ENCODE assay signal across 1 cellular context in the genomic region with DNA sequence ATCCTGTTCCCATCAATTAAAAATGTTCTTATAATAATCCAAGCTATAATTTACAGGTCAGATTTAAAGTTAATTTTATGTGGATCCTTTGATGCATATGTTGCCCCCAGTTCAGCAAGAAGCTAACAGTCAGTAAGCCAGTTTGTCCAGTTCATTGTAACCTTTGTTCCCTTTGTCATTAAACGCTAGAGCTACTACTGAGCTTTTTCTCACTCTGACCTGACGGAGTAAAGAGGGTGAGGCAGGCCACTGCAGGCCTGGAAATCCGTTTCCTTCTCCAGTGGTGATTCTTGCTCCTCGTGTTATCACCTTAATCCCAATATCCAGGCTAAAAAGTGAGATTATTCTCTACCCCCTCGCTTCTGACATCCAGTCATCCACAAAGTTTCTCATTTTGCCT.
TF ChIP-seq lines count a peak whose summit lies in the region.

No MANE protein-coding gene starts in this region.

TF ChIP-seq in GM23338, 12 proteins besides CTCF, POLR2A, EP300 and RAD21 (continued from another document):
- TF ChIP-seq, protein P1, sequence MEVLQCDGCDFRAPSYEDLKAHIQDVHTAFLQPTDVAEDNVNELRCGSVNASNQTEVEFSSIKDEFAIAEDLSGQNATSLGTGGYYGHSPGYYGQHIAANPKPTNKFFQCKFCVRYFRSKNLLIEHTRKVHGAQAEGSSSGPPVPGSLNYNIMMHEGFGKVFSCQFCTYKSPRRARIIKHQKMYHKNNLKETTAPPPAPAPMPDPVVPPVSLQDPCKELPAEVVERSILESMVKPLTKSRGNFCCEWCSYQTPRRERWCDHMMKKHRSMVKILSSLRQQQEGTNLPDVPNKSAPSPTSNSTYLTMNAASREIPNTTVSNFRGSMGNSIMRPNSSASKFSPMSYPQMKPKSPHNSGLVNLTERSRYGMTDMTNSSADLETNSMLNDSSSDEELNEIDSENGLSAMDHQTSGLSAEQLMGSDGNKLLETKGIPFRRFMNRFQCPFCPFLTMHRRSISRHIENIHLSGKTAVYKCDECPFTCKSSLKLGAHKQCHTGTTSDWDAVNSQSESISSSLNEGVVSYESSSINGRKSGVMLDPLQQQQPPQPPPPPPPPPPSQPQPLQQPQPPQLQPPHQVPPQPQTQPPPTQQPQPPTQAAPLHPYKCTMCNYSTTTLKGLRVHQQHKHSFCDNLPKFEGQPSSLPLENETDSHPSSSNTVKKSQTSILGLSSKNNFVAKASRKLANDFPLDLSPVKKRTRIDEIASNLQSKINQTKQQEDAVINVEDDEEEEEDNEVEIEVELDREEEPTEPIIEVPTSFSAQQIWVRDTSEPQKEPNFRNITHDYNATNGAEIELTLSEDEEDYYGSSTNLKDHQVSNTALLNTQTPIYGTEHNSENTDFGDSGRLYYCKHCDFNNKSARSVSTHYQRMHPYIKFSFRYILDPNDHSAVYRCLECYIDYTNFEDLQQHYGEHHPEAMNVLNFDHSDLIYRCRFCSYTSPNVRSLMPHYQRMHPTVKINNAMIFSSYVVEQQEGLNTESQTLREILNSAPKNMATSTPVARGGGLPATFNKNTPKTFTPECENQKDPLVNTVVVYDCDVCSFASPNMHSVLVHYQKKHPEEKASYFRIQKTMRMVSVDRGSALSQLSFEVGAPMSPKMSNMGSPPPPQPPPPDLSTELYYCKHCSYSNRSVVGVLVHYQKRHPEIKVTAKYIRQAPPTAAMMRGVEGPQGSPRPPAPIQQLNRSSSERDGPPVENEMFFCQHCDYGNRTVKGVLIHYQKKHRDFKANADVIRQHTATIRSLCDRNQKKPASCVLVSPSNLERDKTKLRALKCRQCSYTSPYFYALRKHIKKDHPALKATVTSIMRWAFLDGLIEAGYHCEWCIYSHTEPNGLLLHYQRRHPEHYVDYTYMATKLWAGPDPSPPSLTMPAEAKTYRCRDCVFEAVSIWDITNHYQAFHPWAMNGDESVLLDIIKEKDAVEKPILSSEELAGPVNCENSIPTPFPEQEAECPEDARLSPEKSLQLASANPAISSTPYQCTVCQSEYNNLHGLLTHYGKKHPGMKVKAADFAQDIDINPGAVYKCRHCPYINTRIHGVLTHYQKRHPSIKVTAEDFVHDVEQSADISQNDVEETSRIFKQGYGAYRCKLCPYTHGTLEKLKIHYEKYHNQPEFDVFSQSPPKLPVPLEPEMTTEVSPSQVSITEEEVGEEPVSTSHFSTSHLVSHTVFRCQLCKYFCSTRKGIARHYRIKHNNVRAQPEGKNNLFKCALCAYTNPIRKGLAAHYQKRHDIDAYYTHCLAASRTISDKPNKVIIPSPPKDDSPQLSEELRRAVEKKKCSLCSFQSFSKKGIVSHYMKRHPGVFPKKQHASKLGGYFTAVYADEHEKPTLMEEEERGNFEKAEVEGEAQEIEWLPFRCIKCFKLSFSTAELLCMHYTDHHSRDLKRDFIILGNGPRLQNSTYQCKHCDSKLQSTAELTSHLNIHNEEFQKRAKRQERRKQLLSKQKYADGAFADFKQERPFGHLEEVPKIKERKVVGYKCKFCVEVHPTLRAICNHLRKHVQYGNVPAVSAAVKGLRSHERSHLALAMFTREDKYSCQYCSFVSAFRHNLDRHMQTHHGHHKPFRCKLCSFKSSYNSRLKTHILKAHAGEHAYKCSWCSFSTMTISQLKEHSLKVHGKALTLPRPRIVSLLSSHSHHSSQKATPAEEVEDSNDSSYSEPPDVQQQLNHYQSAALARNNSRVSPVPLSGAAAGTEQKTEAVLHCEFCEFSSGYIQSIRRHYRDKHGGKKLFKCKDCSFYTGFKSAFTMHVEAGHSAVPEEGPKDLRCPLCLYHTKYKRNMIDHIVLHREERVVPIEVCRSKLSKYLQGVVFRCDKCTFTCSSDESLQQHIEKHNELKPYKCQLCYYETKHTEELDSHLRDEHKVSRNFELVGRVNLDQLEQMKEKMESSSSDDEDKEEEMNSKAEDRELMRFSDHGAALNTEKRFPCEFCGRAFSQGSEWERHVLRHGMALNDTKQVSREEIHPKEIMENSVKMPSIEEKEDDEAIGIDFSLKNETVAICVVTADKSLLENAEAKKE (CRISPR knock-in tag; IDR thresholded peaks at IDR 0.05), result no peak
- TF ChIP-seq, protein P2, sequence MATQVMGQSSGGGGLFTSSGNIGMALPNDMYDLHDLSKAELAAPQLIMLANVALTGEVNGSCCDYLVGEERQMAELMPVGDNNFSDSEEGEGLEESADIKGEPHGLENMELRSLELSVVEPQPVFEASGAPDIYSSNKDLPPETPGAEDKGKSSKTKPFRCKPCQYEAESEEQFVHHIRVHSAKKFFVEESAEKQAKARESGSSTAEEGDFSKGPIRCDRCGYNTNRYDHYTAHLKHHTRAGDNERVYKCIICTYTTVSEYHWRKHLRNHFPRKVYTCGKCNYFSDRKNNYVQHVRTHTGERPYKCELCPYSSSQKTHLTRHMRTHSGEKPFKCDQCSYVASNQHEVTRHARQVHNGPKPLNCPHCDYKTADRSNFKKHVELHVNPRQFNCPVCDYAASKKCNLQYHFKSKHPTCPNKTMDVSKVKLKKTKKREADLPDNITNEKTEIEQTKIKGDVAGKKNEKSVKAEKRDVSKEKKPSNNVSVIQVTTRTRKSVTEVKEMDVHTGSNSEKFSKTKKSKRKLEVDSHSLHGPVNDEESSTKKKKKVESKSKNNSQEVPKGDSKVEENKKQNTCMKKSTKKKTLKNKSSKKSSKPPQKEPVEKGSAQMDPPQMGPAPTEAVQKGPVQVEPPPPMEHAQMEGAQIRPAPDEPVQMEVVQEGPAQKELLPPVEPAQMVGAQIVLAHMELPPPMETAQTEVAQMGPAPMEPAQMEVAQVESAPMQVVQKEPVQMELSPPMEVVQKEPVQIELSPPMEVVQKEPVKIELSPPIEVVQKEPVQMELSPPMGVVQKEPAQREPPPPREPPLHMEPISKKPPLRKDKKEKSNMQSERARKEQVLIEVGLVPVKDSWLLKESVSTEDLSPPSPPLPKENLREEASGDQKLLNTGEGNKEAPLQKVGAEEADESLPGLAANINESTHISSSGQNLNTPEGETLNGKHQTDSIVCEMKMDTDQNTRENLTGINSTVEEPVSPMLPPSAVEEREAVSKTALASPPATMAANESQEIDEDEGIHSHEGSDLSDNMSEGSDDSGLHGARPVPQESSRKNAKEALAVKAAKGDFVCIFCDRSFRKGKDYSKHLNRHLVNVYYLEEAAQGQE (IDR thresholded peaks at IDR 0.05; ENCODE audit: unreplicated experiment), result no peak
- TF ChIP-seq NANOG (IDR thresholded peaks at IDR 0.05; ENCODE audit: borderline replicate concordance), result no peak
